Comparison of ENCODE assay signal across 1 cellular context in the genomic region with DNA sequence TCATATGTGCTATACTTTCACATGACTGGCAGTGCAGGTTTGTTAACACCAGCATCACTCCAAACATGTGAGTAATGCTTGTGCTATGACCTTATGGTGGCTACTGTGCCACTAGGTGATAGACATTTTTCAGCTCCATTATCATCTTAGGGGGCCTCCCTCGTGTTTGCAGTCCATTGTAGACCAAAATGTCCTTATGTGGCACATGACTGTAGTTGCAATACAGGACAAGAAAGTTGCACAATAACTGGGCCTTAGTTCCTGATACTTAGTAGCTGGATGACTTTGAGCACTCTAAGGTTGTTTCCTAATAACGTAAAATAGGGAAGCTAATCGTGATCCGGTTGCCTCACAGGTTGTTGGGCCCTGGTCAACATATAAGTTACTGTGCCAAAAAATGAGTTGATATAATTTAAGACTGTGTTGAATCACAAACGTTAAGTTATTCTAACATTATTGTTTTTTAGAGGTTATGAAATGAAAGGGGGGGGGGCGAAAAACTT.
A peak's percentile ranks its signal among the peaks of the same experiment; 100 is the strongest.
TF ChIP-seq lines count a peak whose summit lies in the region.

No MANE protein-coding gene starts in this region.

TF ChIP-seq in IMR-90, 13 proteins besides CTCF, POLR2A, EP300 and RAD21:
- TF ChIP-seq, protein P1, sequence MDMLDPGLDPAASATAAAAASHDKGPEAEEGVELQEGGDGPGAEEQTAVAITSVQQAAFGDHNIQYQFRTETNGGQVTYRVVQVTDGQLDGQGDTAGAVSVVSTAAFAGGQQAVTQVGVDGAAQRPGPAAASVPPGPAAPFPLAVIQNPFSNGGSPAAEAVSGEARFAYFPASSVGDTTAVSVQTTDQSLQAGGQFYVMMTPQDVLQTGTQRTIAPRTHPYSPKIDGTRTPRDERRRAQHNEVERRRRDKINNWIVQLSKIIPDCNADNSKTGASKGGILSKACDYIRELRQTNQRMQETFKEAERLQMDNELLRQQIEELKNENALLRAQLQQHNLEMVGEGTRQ (IDR thresholded peaks at IDR 0.05; ENCODE audit: low read depth, low read length), result peak; percentile 29; the same call in 1 of the 2 replicates
- TF ChIP-seq CEBPB (IDR thresholded peaks at IDR 0.05; ENCODE audit: low read depth, low read length), result peak; percentile 99
- peak; percentile 27; the same call in 1 of the 2 replicates for TF ChIP-seq BHLHE40 (IDR thresholded peaks at IDR 0.05; ENCODE audit: low read depth, low read length)
- TF ChIP-seq RFX5 (IDR thresholded peaks at IDR 0.05; ENCODE audit: low read depth, low read length), result no peak
